Comparison of ENCODE assay signal across 26 cellular contexts in genomic region chr12:25272937-25273526, GRCh38. TPM values are rescaled to one million over a fixed set of nuclear protein-coding genes. Genes with fewer than 3 reads are reported as not detected.
DNase-seq lines count a peak whose midpoint lies in the region; ATAC-seq, FAIRE-seq and TF ChIP-seq lines count a peak whose summit lies in the region.
"Had no signal": no experiment of that assay in that cellular context is flagged by ENCODE, and none has a peak within 500 bp of the region (broad histone marks: within the 10 kb centered on the region; RNA-seq: fewer than 3 reads in every experiment).

No MANE protein-coding gene starts in this region.

- in situ Hi-C loops in IMR-90 (cut with MboI; ENCODE audit: low sequenced_read_pairs) = no loop called here

- no peak overlapping the region for H2BK120ac ChIP-seq in IMR-90 (ENCODE audit: low read depth, low read length)

- no peak for ATAC-seq in A549
- no peak for ATAC-seq in IMR-90 (ENCODE audit: low read depth)
- ATAC-seq in left lobe of liver = peak; percentile 98
- no peak for ATAC-seq in HG02623 (IDR thresholded peaks at IDR 0.05; ENCODE audit: unreplicated experiment)
- no peak for ATAC-seq in CD4-positive, alpha-beta T cell (ENCODE audit: poor library complexity)
- ATAC-seq: Panc1 had no signal

- no peak overlapping the region for H2BK15ac ChIP-seq in IMR-90 (ENCODE audit: low read depth, low read length)

- H3K4ac ChIP-seq in IMR-90 (ENCODE audit: low read depth, low read length) = no peak overlapping the region

- TF ChIP-seq POLR2A in A549 (IDR thresholded peaks at IDR 0.05; ENCODE audit: low read length) (no peak), IMR-90 (IDR thresholded peaks at IDR 0.05; ENCODE audit: low read depth, low read length) (no peak)

- no peak for DNase-seq in A549 (ENCODE audit: low read depth in 1 of 2, low spot score in 1 of 2)
- no peak for DNase-seq in IMR-90
- DNase-seq in astrocyte (ENCODE audit: low read depth) = no peak
- DNase-seq in left lobe of liver (ENCODE audit: low spot score) = peak; percentile 80
- DNase-seq in stimulated activated CD4-positive, alpha-beta T cell treated with anti-CD3 and anti-CD28 coated beads, Interleukin-2, amount 100 ng/mL, for 48 hours = no peak
- no peak for DNase-seq in caudate nucleus (lab: John Stamatoyannopoulos, UW)
- no peak for DNase-seq in CD4-positive, alpha-beta T cell
- DNase-seq: 8988T; AML-193; C1 segment of cervical spinal cord; Calu3; CD8-positive, alpha-beta memory T cell; GDM1; H7; MV-4-11; NCI-H1105 treated with DMSO at 0.1 percent for 48 hours; NCI-H1694; NCI-H2081; NCI-H2171; NCI-H345; NCI-H524; NCI-H774; NK-92 treated with Interleukin-12 subunit alpha and Interleukin-12 subunit beta, amount 100 ng/mL, for 24 hours; SJCRH30 had no signal

- no TSS peak for BruUV-seq in IMR-90 (replicated peaks; lab: Mats Ljungman, UMichigan)

- peaks cover 8% of the 10 kb centered on the region for H3K4me1 Mint-ChIP-seq in astrocyte (ENCODE audit: low read depth, unreplicated experiment)
- H3K4me1 Mint-ChIP-seq in CD4-positive, alpha-beta T cell (ENCODE audit: low read depth) = peaks cover 4% of the 10 kb centered on the region

- no peak overlapping the region for H3K27ac Mint-ChIP-seq in astrocyte (ENCODE audit: unreplicated experiment)
- no peak overlapping the region for H3K27ac Mint-ChIP-seq in CD4-positive, alpha-beta T cell
- H3K27ac Mint-ChIP-seq: CD8-positive, alpha-beta memory T cell had no signal

- H3K18ac ChIP-seq in IMR-90 (ENCODE audit: low read depth, low read length) = no peak overlapping the region

- TF ChIP-seq CTCF in A549 (IDR thresholded peaks at IDR 0.05) (no peak), IMR-90 (conservative IDR thresholded peaks at IDR 0.05; ENCODE audit: low read depth, low read length) (no peak), astrocyte (IDR thresholded peaks at IDR 0.05; ENCODE audit: insufficient read depth, low read depth, low read length) (no peak)
- TF ChIP-seq CTCF in CD4-positive, alpha-beta T cell (IDR thresholded peaks at IDR 0.05) = no peak

- H3K9me1 ChIP-seq in IMR-90 (ENCODE audit: insufficient read depth, low read length) = no peaks in the 10 kb centered on the region

- no peak overlapping the region for H3K4me2 ChIP-seq in A549
- no peak overlapping the region for H3K4me2 ChIP-seq in IMR-90 (ENCODE audit: low read depth, low read length)
- H3K4me2 ChIP-seq in astrocyte (ENCODE audit: low read length) = no peak overlapping the region

- H2AK9ac ChIP-seq in IMR-90 (replicated peaks; ENCODE audit: low read depth, low read length, poor library complexity) = no peak overlapping the region

- 52% methylated on average over 3 of the region's 3 CpGs for WGBS in A549 (ENCODE audit: missing lambda C conversion rate)
- WGBS in IMR-90 (ENCODE audit: extremely low coverage in 2 of 2, insufficient read length in 1 of 2), 2 experiments = no CpG with 5 or more reads among the region's 3 CpGs

- TF ChIP-seq EP300 in A549 (IDR thresholded peaks at IDR 0.05) = no peak

- intact Hi-C loops in IMR-90 (cut with micrococcal nuclease) = no loop called here
- intact Hi-C loops in CD4-positive, alpha-beta T cell (cut with DNase I, micrococcal nuclease) = no loop called here

- no peak overlapping the region for H4K5ac ChIP-seq in IMR-90 (ENCODE audit: low read depth, low read length)

- H2AFZ ChIP-seq in IMR-90 (replicated peaks; ENCODE audit: low read length, poor library complexity) (no peak overlapping the region), astrocyte (ENCODE audit: low read depth, low read length) (no peak overlapping the region)

- no peak for TF ChIP-seq RAD21 in A549 (conservative IDR thresholded peaks at IDR 0.05 in 1 of 2, IDR thresholded peaks at IDR 0.05 in 1 of 2)
- no peak for TF ChIP-seq RAD21 in IMR-90 (IDR thresholded peaks at IDR 0.05; ENCODE audit: low read length)

- H3K14ac ChIP-seq in IMR-90 (replicated peaks; ENCODE audit: low read depth, low read length) = 0 out of 2 replicates have a peak overlapping the region, but pooled peaks have one; percentile 7

- FAIRE-seq in A549 (lab: Jason Lieb, UNC) (no peak), astrocyte (lab: Jason Lieb, UNC) (peak; percentile 49)

- POLR2A ChIA-PET in A549 (lab: Yijun Ruan, JAX) = no interaction called here
- POLR2A ChIA-PET in IMR-90 (lab: Charles Lee; ENCODE audit: unreplicated experiment) = interaction anchor here (0.6 kb wide), 1 partner anchor 171 kb away, joined by 3 read pairs; no protein-coding TSS in a partner anchor
- POLR2A ChIA-PET in CD4-positive, alpha-beta T cell (lab: Charles Lee) = no interaction called here

- H2BK20ac ChIP-seq in IMR-90 (ENCODE audit: low read depth, low read length) = no peak overlapping the region

- no peak overlapping the region for H3K9ac ChIP-seq in IMR-90 (ENCODE audit: low read depth, low read length)
- no peak overlapping the region for H3K9ac ChIP-seq in astrocyte (ENCODE audit: low read length)

- H3K9me3 ChIP-seq in A549 (no peaks in the 10 kb centered on the region), IMR-90 (ENCODE audit: control insufficient read depth, insufficient read depth, low read length) (no peaks in the 10 kb centered on the region), astrocyte (ENCODE audit: insufficient read depth, low read depth, low read length) (no peaks in the 10 kb centered on the region)
- H3K9me3 ChIP-seq in CD4-positive, alpha-beta T cell (ENCODE audit: control insufficient read depth, low read length) = no peaks in the 10 kb centered on the region
- H3K9me3 ChIP-seq: SJCRH30 had no signal

- H3K27me3 ChIP-seq in IMR-90 (ENCODE audit: control insufficient read depth, insufficient read depth, low read length) (no peaks in the 10 kb centered on the region; the same call in 1 of the 2 replicates), astrocyte (ENCODE audit: insufficient read depth, low read length) (no peaks in the 10 kb centered on the region)
- no peaks in the 10 kb centered on the region for H3K27me3 ChIP-seq in CD4-positive, alpha-beta T cell (ENCODE audit: control insufficient read depth, insufficient read depth, low read length)
- H3K27me3 ChIP-seq: SJCRH30 had no signal

- H3K36me3 ChIP-seq in IMR-90 (ENCODE audit: control insufficient read depth, insufficient read depth, low read length) (no peaks in the 10 kb centered on the region), astrocyte (ENCODE audit: insufficient read depth, low read length) (no peaks in the 10 kb centered on the region)
- H3K36me3 ChIP-seq: SJCRH30 had no signal

- CTCF ChIA-PET in A549 (lab: Yijun Ruan, JAX) (interaction anchor here (0.8 to 1.1 kb wide), 2 partner anchors 18 to 72 kb away, joined by 3 read pairs; no protein-coding TSS in a partner anchor), IMR-90 (lab: Yijun Ruan, JAX) (interaction anchor here (0.7 kb wide), 1 partner anchor 14 kb away, joined by 4 read pairs; no protein-coding TSS in a partner anchor)
- CTCF ChIA-PET in CD4-positive, alpha-beta T cell (lab: Charles Lee) = no interaction called here

- peaks cover 20% of the 10 kb centered on the region for H3K4me1 ChIP-seq in A549
- H3K4me1 ChIP-seq in IMR-90 (ENCODE audit: control insufficient read depth, insufficient read depth, low read length) = peaks cover 6% of the 10 kb centered on the region
- peaks cover 5% of the 10 kb centered on the region for H3K4me1 ChIP-seq in astrocyte (ENCODE audit: insufficient read depth, low read length)

- H2AK5ac ChIP-seq in IMR-90 (ENCODE audit: low read depth, low read length) = no peak overlapping the region

- H3K4me3 Mint-ChIP-seq in astrocyte (ENCODE audit: unreplicated experiment) = no peak overlapping the region
- no peak overlapping the region for H3K4me3 Mint-ChIP-seq in CD4-positive, alpha-beta T cell
- H3K4me3 Mint-ChIP-seq: CD8-positive, alpha-beta memory T cell had no signal

- H4K20me1 ChIP-seq in IMR-90 (ENCODE audit: insufficient read depth, low read length) (peaks cover 3% of the 10 kb centered on the region; the same call in 1 of the 2 replicates), astrocyte (ENCODE audit: insufficient read depth, low read length) (no peaks in the 10 kb centered on the region)

- no peak overlapping the region for H3K23ac ChIP-seq in IMR-90 (ENCODE audit: low read depth, low read length)

- no peaks in the 10 kb centered on the region for H3K9me3 Mint-ChIP-seq in astrocyte (ENCODE audit: unreplicated experiment)
- H3K9me3 Mint-ChIP-seq in CD4-positive, alpha-beta T cell = no peaks in the 10 kb centered on the region
- H3K9me3 Mint-ChIP-seq: CD8-positive, alpha-beta memory T cell had no signal

- dilution Hi-C loops in IMR-90 (cut with HindIII; ENCODE audit: low sequenced_read_pairs, unreplicated experiment) = no loop called here

- H3K79me2 ChIP-seq in astrocyte (ENCODE audit: insufficient read depth, low read length) = no peaks in the 10 kb centered on the region

- no peak overlapping the region; a peak in 1 of 4 replicates for H4K8ac ChIP-seq in IMR-90 (ENCODE audit: low read depth in 2 of 2, low read length in 2 of 2)

- H3K27me3 Mint-ChIP-seq in astrocyte (ENCODE audit: low read depth, unreplicated experiment) = peaks cover 3% of the 10 kb centered on the region
- no peaks in the 10 kb centered on the region for H3K27me3 Mint-ChIP-seq in CD4-positive, alpha-beta T cell
- H3K27me3 Mint-ChIP-seq: CD8-positive, alpha-beta memory T cell had no signal

- H3K79me1 ChIP-seq in IMR-90 (ENCODE audit: low read depth in 1 of 2, low read length in 2 of 2) = no peaks in the 10 kb centered on the region

- H2BK5ac ChIP-seq in IMR-90 (ENCODE audit: low read depth, low read length, poor library complexity, severe bottlenecking) = no peak overlapping the region

- H3K27ac ChIP-seq in A549 (no peak overlapping the region), IMR-90 (ENCODE audit: insufficient read depth, low read length) (no peak overlapping the region), astrocyte (ENCODE audit: low read depth, low read length) (no peak overlapping the region), caudate nucleus (ENCODE audit: low read depth, low read length) (no peak overlapping the region)
- no peak overlapping the region for H3K27ac ChIP-seq in CD4-positive, alpha-beta T cell (ENCODE audit: low read depth, low read length)
- H3K27ac ChIP-seq: SJCRH30 had no signal

- H4K91ac ChIP-seq in IMR-90 (ENCODE audit: insufficient read depth, low read depth, low read length) = no peak overlapping the region

- H3K56ac ChIP-seq in IMR-90 (ENCODE audit: extremely low read depth, insufficient read depth, low read length) = no peak overlapping the region

- no peaks in the 10 kb centered on the region for H3K36me3 Mint-ChIP-seq in astrocyte (ENCODE audit: low read depth, unreplicated experiment)
- H3K36me3 Mint-ChIP-seq in CD4-positive, alpha-beta T cell (ENCODE audit: low read depth) = no peaks in the 10 kb centered on the region

- H3K4me3 ChIP-seq in A549 = no peak overlapping the region
- H3K4me3 ChIP-seq in IMR-90 (ENCODE audit: insufficient read depth, low read depth, low read length) = no peak overlapping the region
- H3K4me3 ChIP-seq in astrocyte (ENCODE audit: insufficient read depth, low read depth, low read length) = no peak overlapping the region
- H3K4me3 ChIP-seq: SJCRH30 had no signal

RNA-seq across cellular contexts. Expression of gene KRAS, which starts 22.3 kb away (rescaled TPM):
- 29.2 and 38.4 TPM in 2 replicates for polyA plus RNA-seq in A549 (2011; rRNA removed)
- polyA plus RNA-seq in A549 (2012; cell fraction: cytosol; rRNA removed) = 7.3 and 8.8 TPM in 2 replicates
- polyA plus RNA-seq in A549 (2012; cell fraction: nucleus; rRNA removed) = 3.2 and 6.5 TPM in 2 replicates
- polyA plus RNA-seq in A549 (2017; fragmentation: RNase III; extraction: RNeasy Plus Mini Kit Qiagen cat#74134 plus additional on column Dnase treatment) = 16.4 to 17.4 TPM (median 16.5 TPM) in 3 replicates
- polyA minus RNA-seq in A549 (2011; rRNA and poly(A)+ RNA removed) = 11.8 and 13.9 TPM in 2 replicates
- total RNA-seq in IMR-90 (2012; rRNA removed) = 9.3 and 20.0 TPM in 2 replicates
- 8.1 and 10.7 TPM in 2 replicates for polyA plus RNA-seq in IMR-90 (2012; rRNA removed)
- 2.6 and 3.5 TPM in 2 replicates for polyA plus RNA-seq in IMR-90 (2012; cell fraction: cytosol; rRNA removed)
- polyA plus RNA-seq in IMR-90 (2012; cell fraction: nucleus; rRNA removed; ENCODE audit: low replicate concordance) = 1.7 and 7.4 TPM in 2 replicates
- total RNA-seq in astrocyte = 32.3 and 40.3 TPM in 2 replicates
- 10.2 TPM for total RNA-seq in left lobe of liver
- 10 to 100 TPM; 45.0 to 48.7 TPM for total RNA-seq in CD4-positive, alpha-beta T cell
